Comparison of ENCODE assay signal across 27 cellular contexts in the genomic region with DNA sequence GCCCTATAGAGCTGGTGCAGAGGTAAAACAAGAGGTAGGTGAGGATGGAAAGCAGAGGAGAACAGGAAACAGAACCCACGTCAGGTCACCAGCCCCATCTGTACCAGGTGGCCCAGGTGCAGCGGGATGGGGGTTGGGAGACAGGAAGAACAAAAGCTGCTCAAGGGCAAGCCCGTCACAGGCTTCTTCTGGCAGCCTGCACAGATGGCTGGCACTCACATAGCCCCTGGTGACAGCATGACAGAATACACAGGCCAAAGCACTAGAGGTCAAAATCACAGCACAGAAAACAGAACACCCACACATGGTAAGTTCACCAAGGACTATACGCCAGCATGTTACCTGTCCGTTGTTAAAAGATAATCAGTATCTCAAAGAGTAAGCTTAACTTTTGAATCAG.
DNase-seq lines count a peak whose midpoint lies in the region; ATAC-seq and TF ChIP-seq lines count a peak whose summit lies in the region.
"Had no signal": no experiment of that assay in that cellular context is flagged by ENCODE, and none has a peak within 500 bp of the region (broad histone marks: within the 10 kb centered on the region; RNA-seq: fewer than 3 reads in every experiment).

No MANE protein-coding gene starts in this region.

- ATAC-seq in activated naive CD8-positive, alpha-beta T cell treated with anti-CD3 and anti-CD28 coated beads, Interleukin-2, amount 50 U/mL, for 24 hours: no peak
- no peak for ATAC-seq in stimulated activated effector memory CD8-positive, alpha-beta T cell treated with anti-CD3 and anti-CD28 coated beads, Interleukin-12 subunit alpha, Interleukin-12 subunit beta, amount 100 ng/mL, for 72 hours
- ATAC-seq in HG03460 (IDR thresholded peaks at IDR 0.05; ENCODE audit: unreplicated experiment) (no peak), HG02870 (IDR thresholded peaks at IDR 0.05; ENCODE audit: unreplicated experiment) (no peak)
- ATAC-seq: HCT116 had no signal

- H4K5ac ChIP-seq in H9 (ENCODE audit: insufficient read length, low read depth, low read length): no peak overlapping the region

- in situ Hi-C loops in HAP-1 (cut with MboI; ENCODE audit: low sequenced_read_pairs): no loop called here

- no peak for DNase-seq in activated naive CD8-positive, alpha-beta T cell treated with anti-CD3 and anti-CD28 coated beads, Interleukin-2, amount 50 U/mL, for 24 hours
- DNase-seq in H9: no peak
- no peak for DNase-seq in stimulated activated effector memory CD8-positive, alpha-beta T cell treated with anti-CD3 and anti-CD28 coated beads, Interleukin-12 subunit alpha, Interleukin-12 subunit beta, amount 100 ng/mL, for 72 hours (ENCODE audit: low spot score in 2 of 2)
- DNase-seq in HAP-1 (ENCODE audit: low spot score in 2 of 2): no peak
- DNase-seq: activated CD4-positive, alpha-beta T cell treated with anti-CD3 and anti-CD28 coated beads, Interleukin-2, amount 10 ng/mL, durations not matched to agents 7 days and 5 days; activated CD8-positive, alpha-beta memory T cell treated with anti-CD3 and anti-CD28 coated beads, Interleukin-2, amount 50 U/mL, for 48 hours; caudate nucleus; foreskin fibroblast; heart left ventricle; Kasumi-1; midbrain; naive B cell; NCI-H1436; NCI-H2081; NCI-H345; NCI-H774; occipital lobe; psoas muscle; stimulated activated CD4-positive, alpha-beta T cell treated with anti-CD3 and anti-CD28 coated beads, Interleukin-4, amount 100 ng/mL, for 24 hours; transverse colon had no signal

- peak overlapping the region; percentile 4 for H3K27ac Mint-ChIP-seq in activated naive CD8-positive, alpha-beta T cell
- H3K27ac Mint-ChIP-seq in activated naive CD8-positive, alpha-beta T cell treated with anti-CD3 and anti-CD28 coated beads, Interleukin-2, amount 50 U/mL, for 24 hours: no peak overlapping the region
- peak overlapping the region in 2 of 3 experiments; percentile 7 to 12; a peak in 2 of 7 replicates for H3K27ac Mint-ChIP-seq in H9
- H3K27ac Mint-ChIP-seq in brain: peak overlapping the region in 3 of 5 experiments; percentile 11 to 30 (median 14)
- H3K27ac Mint-ChIP-seq in stimulated activated effector memory CD8-positive, alpha-beta T cell treated with anti-CD3 and anti-CD28 coated beads, Interleukin-12 subunit alpha, Interleukin-12 subunit beta, amount 100 ng/mL, for 72 hours: peak overlapping the region; percentile 56
- H3K27ac Mint-ChIP-seq: activated T-helper 2 cell treated with anti-CD3 and anti-CD28 coated beads, Interferon-gamma antibody, Interleukin-2, Interleukin-4, amounts not matched to agents 10 μg/mL and 5 μg/mL and 100 μg/mL, durations not matched to agents 14 hours and 24 hours and 36 hours had no signal

- no peaks in the 10 kb centered on the region for H3K79me1 ChIP-seq in H9 (ENCODE audit: insufficient read depth, low read depth, low read length, poor library complexity, severe bottlenecking)

- H3K27me3 ChIP-seq in H9 (ENCODE audit: insufficient read depth, low read length) (no peaks in the 10 kb centered on the region), HAP-1 (ENCODE audit: low read depth) (no peaks in the 10 kb centered on the region)
- H3K27me3 ChIP-seq: esophagus muscularis mucosa, heart left ventricle, transverse colon had no signal

- no peaks in the 10 kb centered on the region for H3K9me3 Mint-ChIP-seq in activated naive CD8-positive, alpha-beta T cell (ENCODE audit: low read depth)
- H3K9me3 Mint-ChIP-seq in activated naive CD8-positive, alpha-beta T cell treated with anti-CD3 and anti-CD28 coated beads, Interleukin-2, amount 50 U/mL, for 24 hours: no peaks in the 10 kb centered on the region
- no peaks in the 10 kb centered on the region for H3K9me3 Mint-ChIP-seq in H9
- H3K9me3 Mint-ChIP-seq in brain: no peaks in the 10 kb centered on the region
- H3K9me3 Mint-ChIP-seq in stimulated activated effector memory CD8-positive, alpha-beta T cell treated with anti-CD3 and anti-CD28 coated beads, Interleukin-12 subunit alpha, Interleukin-12 subunit beta, amount 100 ng/mL, for 72 hours: no peaks in the 10 kb centered on the region
- H3K9me3 Mint-ChIP-seq: activated CD4-positive, alpha-beta T cell treated with anti-CD3 and anti-CD28 coated beads, Interleukin-2, amount 10 ng/mL, durations not matched to agents 7 days and 5 days; activated T-helper 2 cell treated with anti-CD3 and anti-CD28 coated beads, Interferon-gamma antibody, Interleukin-2, Interleukin-4, amounts not matched to agents 10 μg/mL and 5 μg/mL and 100 μg/mL, durations not matched to agents 14 hours and 24 hours and 36 hours; naive B cell had no signal

- H4K91ac ChIP-seq in H9 (ENCODE audit: insufficient read length, low read depth, low read length): no peak overlapping the region

- no peak overlapping the region for H3K4me2 ChIP-seq in H9 (ENCODE audit: insufficient read depth, insufficient read length, low read length)

- no peak overlapping the region for H3K23ac ChIP-seq in H9 (ENCODE audit: insufficient read length, low read depth, low read length)

- H3K79me2 ChIP-seq in H9 (ENCODE audit: insufficient read depth, low read length): no peaks in the 10 kb centered on the region

- no peaks in the 10 kb centered on the region for H3K9me3 ChIP-seq in H9 (ENCODE audit: control insufficient read depth, low read depth, low read length)
- no peaks in the 10 kb centered on the region for H3K9me3 ChIP-seq in HAP-1
- H3K9me3 ChIP-seq: esophagus muscularis mucosa, heart left ventricle, psoas muscle, transverse colon had no signal

- peaks cover 2% of the 10 kb centered on the region for H4K20me1 ChIP-seq in H9 (ENCODE audit: control insufficient read depth, insufficient read depth, insufficient read length)

- no peak overlapping the region for H3K56ac ChIP-seq in H9 (ENCODE audit: insufficient read length, low read depth, low read length)

- H3K36me3 ChIP-seq in HAP-1 (replicated peaks): peaks cover 77% of the 10 kb centered on the region

- no peak overlapping the region for H3T11ph ChIP-seq in H9 (ENCODE audit: low read length)

- H3K4me1 ChIP-seq in H9 (ENCODE audit: insufficient read depth, low read length): no peaks in the 10 kb centered on the region
- no peaks in the 10 kb centered on the region for H3K4me1 ChIP-seq in HAP-1
- H3K4me1 ChIP-seq: esophagus muscularis mucosa, heart left ventricle, psoas muscle, transverse colon had no signal

- no peak overlapping the region for H2AFZ ChIP-seq in H9 (ENCODE audit: low read length)

- H4K8ac ChIP-seq in H9 (replicated peaks; ENCODE audit: insufficient read length, low read depth, low read length): no peak overlapping the region

- no peak overlapping the region for H3K4me3 Mint-ChIP-seq in activated naive CD8-positive, alpha-beta T cell
- no peak overlapping the region for H3K4me3 Mint-ChIP-seq in activated naive CD8-positive, alpha-beta T cell treated with anti-CD3 and anti-CD28 coated beads, Interleukin-2, amount 50 U/mL, for 24 hours
- H3K4me3 Mint-ChIP-seq in H9 (no peak overlapping the region), brain (no peak overlapping the region)
- no peak overlapping the region for H3K4me3 Mint-ChIP-seq in stimulated activated effector memory CD8-positive, alpha-beta T cell treated with anti-CD3 and anti-CD28 coated beads, Interleukin-12 subunit alpha, Interleukin-12 subunit beta, amount 100 ng/mL, for 72 hours
- H3K4me3 Mint-ChIP-seq: activated CD4-positive, alpha-beta T cell treated with anti-CD3 and anti-CD28 coated beads, Interleukin-2, amount 10 ng/mL, durations not matched to agents 7 days and 5 days; naive B cell had no signal

- no peaks in the 10 kb centered on the region for H3K4me1 Mint-ChIP-seq in activated naive CD8-positive, alpha-beta T cell (ENCODE audit: low read depth)
- H3K4me1 Mint-ChIP-seq in activated naive CD8-positive, alpha-beta T cell treated with anti-CD3 and anti-CD28 coated beads, Interleukin-2, amount 50 U/mL, for 24 hours: no peaks in the 10 kb centered on the region
- H3K4me1 Mint-ChIP-seq in H9 (no peaks in the 10 kb centered on the region), brain (no peaks in the 10 kb centered on the region)
- peaks cover 6% of the 10 kb centered on the region for H3K4me1 Mint-ChIP-seq in stimulated activated effector memory CD8-positive, alpha-beta T cell treated with anti-CD3 and anti-CD28 coated beads, Interleukin-12 subunit alpha, Interleukin-12 subunit beta, amount 100 ng/mL, for 72 hours

- no peak overlapping the region for H3K18ac ChIP-seq in H9 (ENCODE audit: insufficient read length, low read depth, low read length)

- H3K4ac ChIP-seq in H9 (ENCODE audit: low read depth, low read length): no peak overlapping the region

- H3K14ac ChIP-seq in H9 (ENCODE audit: insufficient read depth, low read length): no peak overlapping the region

- no peaks in the 10 kb centered on the region for H3K23me2 ChIP-seq in H9 (ENCODE audit: insufficient read length, low read depth, low read length, poor library complexity, severe bottlenecking)

- no peak overlapping the region for H2BK5ac ChIP-seq in H9 (ENCODE audit: insufficient read length, low read length)

- no CpG with 5 or more reads among the region's 5 CpGs for WGBS in H9 (ENCODE audit: extremely low coverage, insufficient read length, low lambda C conversion rate)

- H3K4me3 ChIP-seq in HAP-1: no peak overlapping the region
- H3K4me3 ChIP-seq: esophagus muscularis mucosa, heart left ventricle, psoas muscle, transverse colon had no signal

- no peak overlapping the region for H3K9ac ChIP-seq in H9 (ENCODE audit: extremely low read depth, insufficient read length, low read length)

- H3K27me3 Mint-ChIP-seq in activated naive CD8-positive, alpha-beta T cell: no peaks in the 10 kb centered on the region
- H3K27me3 Mint-ChIP-seq in activated naive CD8-positive, alpha-beta T cell treated with anti-CD3 and anti-CD28 coated beads, Interleukin-2, amount 50 U/mL, for 24 hours: no peaks in the 10 kb centered on the region
- H3K27me3 Mint-ChIP-seq in H9 (ENCODE audit: low read depth): no peaks in the 10 kb centered on the region
- no peaks in the 10 kb centered on the region for H3K27me3 Mint-ChIP-seq in brain
- H3K27me3 Mint-ChIP-seq: activated CD4-positive, alpha-beta T cell treated with anti-CD3 and anti-CD28 coated beads, Interleukin-2, amount 10 ng/mL, durations not matched to agents 7 days and 5 days; naive B cell had no signal

- H2BK12ac ChIP-seq in H9 (ENCODE audit: insufficient read length, low read depth, low read length): no peak overlapping the region

- peaks cover 5% of the 10 kb centered on the region for H3K36me3 Mint-ChIP-seq in activated naive CD8-positive, alpha-beta T cell
- H3K36me3 Mint-ChIP-seq in activated naive CD8-positive, alpha-beta T cell treated with anti-CD3 and anti-CD28 coated beads, Interleukin-2, amount 50 U/mL, for 24 hours (ENCODE audit: low read depth): peaks cover 50% of the 10 kb centered on the region
- H3K36me3 Mint-ChIP-seq in H9 (ENCODE audit: insufficient read depth in 1 of 3, low read depth in 3 of 3) (peaks cover 24 to 71% (median 56%) of the 10 kb centered on the region in 3 experiments; a peak in 6 of 7 replicates), brain (peaks cover 84% of the 10 kb centered on the region)
- H3K36me3 Mint-ChIP-seq in stimulated activated effector memory CD8-positive, alpha-beta T cell treated with anti-CD3 and anti-CD28 coated beads, Interleukin-12 subunit alpha, Interleukin-12 subunit beta, amount 100 ng/mL, for 72 hours: peaks cover 100% of the 10 kb centered on the region

- H3K27ac ChIP-seq in H9 (ENCODE audit: insufficient read length, low read depth, low read length): no peak overlapping the region
- H3K27ac ChIP-seq: esophagus muscularis mucosa, heart left ventricle, psoas muscle, transverse colon had no signal

- no peak overlapping the region for H2BK120ac ChIP-seq in H9 (ENCODE audit: low read depth, low read length, poor library complexity, severe bottlenecking)

- no peak overlapping the region for H2BK15ac ChIP-seq in H9 (ENCODE audit: low read depth, low read length)

- H2AK5ac ChIP-seq in H9 (ENCODE audit: insufficient read length, low read length): no peak overlapping the region

- TF ChIP-seq CTCF in H9 (conservative IDR thresholded peaks at IDR 0.05) (no peak), brain (conservative IDR thresholded peaks at IDR 0.05) (no peak)

- no peak overlapping the region for H2BK20ac ChIP-seq in H9 (ENCODE audit: low read depth, low read length, poor library complexity, severe bottlenecking)
